25 cellular contexts compared by ENCODE assay signal in the genomic region with DNA sequence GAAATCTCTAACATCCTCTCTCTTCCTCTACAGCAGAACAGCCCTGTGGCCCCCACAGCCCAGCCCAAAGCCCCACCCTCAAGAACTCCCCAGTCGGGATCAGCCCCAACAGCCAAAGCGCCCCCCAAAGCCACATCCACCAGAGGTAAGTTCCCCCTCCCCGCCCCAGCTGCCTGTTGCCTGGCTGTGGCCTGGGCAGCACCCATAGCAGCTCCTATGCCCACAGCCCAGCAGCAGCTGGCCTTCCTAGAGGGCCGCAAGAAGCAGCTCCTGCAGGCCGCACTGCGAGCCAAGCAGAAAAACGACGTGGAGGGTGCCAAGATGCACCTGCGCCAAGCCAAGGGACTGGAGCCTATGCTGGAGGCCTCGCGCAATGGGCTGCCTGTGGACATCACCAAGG. TPM values are rescaled to one million over a fixed set of nuclear protein-coding genes. Genes with fewer than 3 reads are reported as not detected.
"Had no signal": no experiment of that assay in that cellular context is flagged by ENCODE, and none has a peak within 500 bp of the region (broad histone marks: within the 10 kb centered on the region; RNA-seq: fewer than 3 reads in every experiment).

No MANE protein-coding gene starts in this region.

- FAIRE-seq: astrocyte had no signal

- H3K27ac ChIP-seq: brain microvascular endothelial cell, coronary artery, esophagus muscularis mucosa, foreskin keratinocyte, gastrocnemius medialis, heart left ventricle, VCaP had no signal

- H3K27me3 ChIP-seq: brain microvascular endothelial cell, esophagus muscularis mucosa, foreskin keratinocyte, gastrocnemius medialis, heart left ventricle had no signal

- H3K4me3 ChIP-seq: coronary artery, esophagus muscularis mucosa, gastrocnemius medialis, heart left ventricle had no signal

- H3K4me1 ChIP-seq: esophagus muscularis mucosa, foreskin keratinocyte, gastrocnemius medialis had no signal

- DNase-seq: activated CD4-positive, alpha-beta T cell treated with anti-CD3 and anti-CD28 coated beads for 1 hour; activated CD4-positive, alpha-beta T cell treated with anti-CD3 and anti-CD28 coated beads for 4 hours; activated CD4-positive, alpha-beta T cell treated with anti-CD3 and anti-CD28 coated beads, Interleukin-2, amount 50 U/mL, for 4 hours; activated effector memory CD4-positive, alpha-beta T cell treated with Interleukin-2 at 50 U/mL for 16 hours; activated gamma-delta T cell treated with Interleukin-2 at 50 U/mL for 16 hours; activated naive CD4-positive, alpha-beta T cell treated with anti-CD3 and anti-CD28 coated beads, Interleukin-2, amount 50 U/mL, for 16 hours; activated naive CD4-positive, alpha-beta T cell treated with Interleukin-2 at 50 U/mL for 16 hours; activated T-cell treated with anti-CD3 and anti-CD28 coated beads, Interleukin-2, amount 50 U/mL, for 4 hours; amniotic stem cell; effector CD4-positive, alpha-beta T cell; effector memory CD8-positive, alpha-beta T cell; gastrocnemius medialis; glutamatergic neuron; heart left ventricle; T-helper 9 cell had no signal

- H3K9me3 ChIP-seq: gastrocnemius medialis had no signal

RNA-seq across cellular contexts. Expression of a gene that starts 17.7 kb away (rescaled TPM):
- total RNA-seq: bronchial epithelial cell; T-helper 2 cell treated with Interferon-gamma antibody and Interleukin-4, amounts not matched to agents 100 ng/mL and 5 ng/mL, for 36 hours had no signal

RNA-seq across cellular contexts. Expression of a gene that starts 43.6 kb away (rescaled TPM):
- total RNA-seq: dermis blood vessel endothelial cell, esophagus muscularis mucosa, gastrocnemius medialis had no signal
- polyA plus RNA-seq: adipose tissue had no signal
